8 cellular contexts compared by ENCODE assay signal in the genomic region with DNA sequence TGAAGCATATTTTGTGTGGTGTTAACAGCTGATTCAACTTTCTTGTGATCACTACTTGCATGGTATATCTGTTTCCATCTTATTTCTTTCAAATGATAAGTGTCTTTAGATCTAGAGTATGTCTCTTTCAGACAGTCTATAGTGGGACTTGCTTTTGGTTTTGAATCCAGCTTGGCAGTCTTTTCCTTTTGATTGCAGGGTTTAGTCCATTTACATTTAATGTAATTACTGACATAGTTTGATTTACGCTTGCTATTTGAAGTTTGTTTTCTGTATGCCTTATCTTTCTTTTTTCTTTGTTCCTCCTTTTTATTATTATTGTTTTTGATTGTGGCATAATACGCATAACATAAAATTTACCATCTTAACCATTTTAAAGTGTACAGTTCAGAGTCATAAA.
"Had no signal": no experiment of that assay in that cellular context is flagged by ENCODE, and none has a peak within 500 bp of the region (broad histone marks: within the 10 kb centered on the region; RNA-seq: fewer than 3 reads in every experiment).

No MANE protein-coding gene starts in this region.

- H3K27ac Mint-ChIP-seq: GM23338, H9, IgD-negative memory B cell had no signal

- DNase-seq: H9, KG1 had no signal

- H3K4me3 Mint-ChIP-seq: GM23338, H9, IgD-negative memory B cell had no signal

- ATAC-seq: GM23338, HepG2 had no signal

- H3K4me3 ChIP-seq: GM23338 had no signal

- H3K4me1 Mint-ChIP-seq: GM23338, IgD-negative memory B cell had no signal

- FAIRE-seq: H1, H54, HepG2 had no signal

- H3K4me2 ChIP-seq: GM23338 had no signal

- H3K27me3 Mint-ChIP-seq: IgD-negative memory B cell had no signal

- H3K27ac ChIP-seq: HL-60 had no signal

- H2AFZ ChIP-seq: GM23338 had no signal
